1 cellular context compared by ENCODE assay signal in the genomic region with DNA sequence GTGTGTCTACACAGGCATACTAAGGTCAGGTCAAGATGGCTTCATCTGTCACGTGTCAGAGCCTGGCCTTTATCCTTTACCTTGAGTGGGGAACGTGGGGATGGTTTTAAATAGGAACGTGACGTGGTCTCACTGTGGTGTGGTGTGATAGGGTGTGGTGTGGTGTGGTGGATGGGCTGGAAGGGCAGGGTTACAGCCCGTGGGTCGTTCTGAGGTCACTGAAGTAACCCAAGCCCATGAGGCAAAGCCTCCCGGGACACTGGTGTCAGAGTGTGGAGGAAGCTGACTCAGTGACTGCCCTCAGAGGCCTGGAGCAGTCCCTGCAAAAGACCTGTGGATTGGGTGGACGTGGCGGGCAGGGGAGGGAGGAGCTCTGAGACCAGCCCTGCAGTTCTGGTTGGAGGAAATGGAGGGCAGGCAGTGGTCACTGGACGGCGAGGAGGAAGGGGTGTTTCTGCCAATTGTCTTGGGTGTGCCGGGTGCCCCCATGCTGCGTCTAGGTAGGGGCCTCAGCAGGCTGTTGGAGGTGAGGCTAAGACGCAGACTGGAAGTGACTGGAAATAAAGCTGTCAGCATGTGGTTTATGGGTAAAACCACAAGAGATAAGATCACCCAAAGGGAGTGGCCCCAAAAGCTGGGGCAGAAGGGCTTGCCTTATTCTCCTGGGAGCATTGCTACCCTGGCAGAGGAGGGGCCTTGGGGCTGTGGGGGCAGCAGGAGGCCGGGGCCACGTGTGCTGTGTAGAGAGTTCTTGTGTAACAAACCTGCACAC.
TF ChIP-seq lines count a peak whose summit lies in the region.

No MANE protein-coding gene starts in this region.

TF ChIP-seq in GM12878, 131 proteins besides CTCF, POLR2A, EP300 and RAD21 (continued from another document):
- TF ChIP-seq MTA2 (IDR thresholded peaks at IDR 0.05; ENCODE audit: low read depth): peak; percentile 90
- TF ChIP-seq SUZ12 (IDR thresholded peaks at IDR 0.05; ENCODE audit: unreplicated experiment): no peak
- no peak for TF ChIP-seq ZNF384 (IDR thresholded peaks at IDR 0.05; ENCODE audit: borderline replicate concordance, low read depth, low read length)
- TF ChIP-seq EGR1 (IDR thresholded peaks at IDR 0.05; ENCODE audit: borderline replicate concordance in 1 of 2, low read depth in 2 of 2, low read length in 2 of 2): 0 out of 3 replicates have a peak, but pooled peaks of 1 of the 2 experiments have one; percentile 16
- no peak for TF ChIP-seq CEBPB (IDR thresholded peaks at IDR 0.05; ENCODE audit: borderline replicate concordance in 1 of 2, low read depth in 2 of 2, low read length in 2 of 2)
- TF ChIP-seq MEF2B (IDR thresholded peaks at IDR 0.05; ENCODE audit: partially characterized antibody, poor library complexity, severe bottlenecking): peak; percentile 98
- TF ChIP-seq MXI1 (IDR thresholded peaks at IDR 0.05; ENCODE audit: low read depth, low read length): 0 out of 2 replicates have a peak, but pooled peaks have one; percentile 17
- peak; percentile 98 for TF ChIP-seq RUNX3 (IDR thresholded peaks at IDR 0.05; ENCODE audit: low read length)
- TF ChIP-seq, protein P1, sequence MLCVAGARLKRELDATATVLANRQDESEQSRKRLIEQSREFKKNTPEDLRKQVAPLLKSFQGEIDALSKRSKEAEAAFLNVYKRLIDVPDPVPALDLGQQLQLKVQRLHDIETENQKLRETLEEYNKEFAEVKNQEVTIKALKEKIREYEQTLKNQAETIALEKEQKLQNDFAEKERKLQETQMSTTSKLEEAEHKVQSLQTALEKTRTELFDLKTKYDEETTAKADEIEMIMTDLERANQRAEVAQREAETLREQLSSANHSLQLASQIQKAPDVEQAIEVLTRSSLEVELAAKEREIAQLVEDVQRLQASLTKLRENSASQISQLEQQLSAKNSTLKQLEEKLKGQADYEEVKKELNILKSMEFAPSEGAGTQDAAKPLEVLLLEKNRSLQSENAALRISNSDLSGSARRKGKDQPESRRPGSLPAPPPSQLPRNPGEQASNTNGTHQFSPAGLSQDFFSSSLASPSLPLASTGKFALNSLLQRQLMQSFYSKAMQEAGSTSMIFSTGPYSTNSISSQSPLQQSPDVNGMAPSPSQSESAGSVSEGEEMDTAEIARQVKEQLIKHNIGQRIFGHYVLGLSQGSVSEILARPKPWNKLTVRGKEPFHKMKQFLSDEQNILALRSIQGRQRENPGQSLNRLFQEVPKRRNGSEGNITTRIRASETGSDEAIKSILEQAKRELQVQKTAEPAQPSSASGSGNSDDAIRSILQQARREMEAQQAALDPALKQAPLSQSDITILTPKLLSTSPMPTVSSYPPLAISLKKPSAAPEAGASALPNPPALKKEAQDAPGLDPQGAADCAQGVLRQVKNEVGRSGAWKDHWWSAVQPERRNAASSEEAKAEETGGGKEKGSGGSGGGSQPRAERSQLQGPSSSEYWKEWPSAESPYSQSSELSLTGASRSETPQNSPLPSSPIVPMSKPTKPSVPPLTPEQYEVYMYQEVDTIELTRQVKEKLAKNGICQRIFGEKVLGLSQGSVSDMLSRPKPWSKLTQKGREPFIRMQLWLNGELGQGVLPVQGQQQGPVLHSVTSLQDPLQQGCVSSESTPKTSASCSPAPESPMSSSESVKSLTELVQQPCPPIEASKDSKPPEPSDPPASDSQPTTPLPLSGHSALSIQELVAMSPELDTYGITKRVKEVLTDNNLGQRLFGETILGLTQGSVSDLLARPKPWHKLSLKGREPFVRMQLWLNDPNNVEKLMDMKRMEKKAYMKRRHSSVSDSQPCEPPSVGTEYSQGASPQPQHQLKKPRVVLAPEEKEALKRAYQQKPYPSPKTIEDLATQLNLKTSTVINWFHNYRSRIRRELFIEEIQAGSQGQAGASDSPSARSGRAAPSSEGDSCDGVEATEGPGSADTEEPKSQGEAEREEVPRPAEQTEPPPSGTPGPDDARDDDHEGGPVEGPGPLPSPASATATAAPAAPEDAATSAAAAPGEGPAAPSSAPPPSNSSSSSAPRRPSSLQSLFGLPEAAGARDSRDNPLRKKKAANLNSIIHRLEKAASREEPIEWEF (IDR thresholded peaks at IDR 0.05; ENCODE audit: insufficient replicate concordance, low read depth, low read length): peak; percentile 48
- TF ChIP-seq EED (IDR thresholded peaks at IDR 0.05; ENCODE audit: low read depth): peak; percentile 90
- TF ChIP-seq ASH2L (IDR thresholded peaks at IDR 0.05; ENCODE audit: borderline replicate concordance, low read depth): no peak
- TF ChIP-seq NFIC (IDR thresholded peaks at IDR 0.05; ENCODE audit: low read depth, low read length): peak; percentile 85
- no peak for TF ChIP-seq RBBP5 (conservative IDR thresholded peaks at IDR 0.05)
- TF ChIP-seq, protein P2, sequence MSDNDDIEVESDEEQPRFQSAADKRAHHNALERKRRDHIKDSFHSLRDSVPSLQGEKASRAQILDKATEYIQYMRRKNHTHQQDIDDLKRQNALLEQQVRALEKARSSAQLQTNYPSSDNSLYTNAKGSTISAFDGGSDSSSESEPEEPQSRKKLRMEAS (IDR thresholded peaks at IDR 0.05; ENCODE audit: low read depth, low read length): peak; percentile 47; the same call in 1 of the 2 replicates
- TF ChIP-seq STAT3 (IDR thresholded peaks at IDR 0.05; ENCODE audit: low read depth, low read length): no peak
- TF ChIP-seq NBN (IDR thresholded peaks at IDR 0.05): peak; percentile 94
- TF ChIP-seq PML (IDR thresholded peaks at IDR 0.05; ENCODE audit: low read length): no peak
- TF ChIP-seq GATAD2B (conservative IDR thresholded peaks at IDR 0.05; ENCODE audit: low read depth): peak; percentile 90
- TF ChIP-seq POLR2AphosphoS5 (IDR thresholded peaks at IDR 0.05; ENCODE audit: low read length): no peak
TF ChIP-seq in GM12878: peak in this region for 56.
